In the genomic region with DNA sequence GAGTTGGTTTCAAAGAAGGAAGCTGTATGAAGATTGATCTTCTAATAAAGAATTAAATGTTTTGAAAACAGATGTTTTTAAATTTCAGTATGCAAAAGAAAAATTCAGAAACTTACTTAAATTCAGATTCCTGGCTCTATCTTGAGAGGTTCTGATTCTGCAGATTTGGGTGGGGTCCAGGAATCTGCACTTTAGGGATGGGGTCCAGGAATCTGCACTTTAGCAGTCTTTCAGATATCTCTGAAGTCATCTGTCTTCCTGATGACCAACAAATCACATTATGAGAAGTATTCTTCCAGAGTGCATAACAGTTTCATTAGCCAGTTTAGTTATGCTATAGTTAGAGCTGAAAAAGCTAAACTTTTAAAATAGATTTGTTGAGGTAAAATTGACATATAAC, we compare ENCODE assay signal across 25 cellular contexts.
"Had no signal": no experiment of that assay in that cellular context is flagged by ENCODE, and none has a peak within 500 bp of the region (broad histone marks: within the 10 kb centered on the region; RNA-seq: fewer than 3 reads in every experiment).

No MANE protein-coding gene starts in this region.

- H3K4me3 ChIP-seq: colonic mucosa, esophagus squamous epithelium, gastrocnemius medialis, heart right ventricle, left lung, lower lobe of right lung, mucosa of descending colon had no signal

- FAIRE-seq: endometrium, islet of Langerhans, keratinocyte had no signal

- H3K9me3 ChIP-seq: colonic mucosa, esophagus squamous epithelium, gastrocnemius medialis, heart right ventricle, left lung, lower lobe of right lung, mucosa of descending colon had no signal

- DNase-seq: colonic mucosa; cortex of kidney; effector CD8-positive, alpha-beta T cell; effector memory CD8-positive, alpha-beta T cell; endodermal cell; erythroblast; esophagus squamous epithelium; foreskin fibroblast; foreskin melanocyte; glutamatergic neuron; head of caudate nucleus; heart right ventricle; hippocampal formation; left cardiac atrium; left lung; left ventricle myocardium superior; lower lobe of right lung; mesenchymal stem cell; mucosa of descending colon had no signal

- H3K36me3 ChIP-seq: colonic mucosa had no signal

- H3K4me1 ChIP-seq: colonic mucosa, esophagus squamous epithelium, heart right ventricle, left lung, lower lobe of right lung had no signal

- H3K27ac ChIP-seq: colonic mucosa, epithelial cell of prostate, esophagus squamous epithelium, heart right ventricle, left lung, lower lobe of right lung had no signal

- ATAC-seq: effector memory CD8-positive, alpha-beta T cell; esophagus mucosa; heart right ventricle; left cardiac atrium; left lung; left ventricle myocardium superior; lower lobe of right lung; mucosa of descending colon had no signal

- H3K27me3 ChIP-seq: colonic mucosa, esophagus squamous epithelium, gastrocnemius medialis, heart right ventricle, left lung had no signal
